Comparison of ENCODE assay signal across 12 cellular contexts in genomic region chr19:17327068-17327653, GRCh38. TPM values are rescaled to one million over a fixed set of nuclear protein-coding genes. Genes with fewer than 3 reads are reported as not detected.
DNase-seq lines count a peak whose midpoint lies in the region; ATAC-seq and TF ChIP-seq lines count a peak whose summit lies in the region.
"Had no signal": no experiment of that assay in that cellular context is flagged by ENCODE, and none has a peak within 500 bp of the region (broad histone marks: within the 10 kb centered on the region; RNA-seq: fewer than 3 reads in every experiment).

No MANE protein-coding gene starts in this region.

- H3K27ac Mint-ChIP-seq in activated naive CD4-positive, alpha-beta T cell treated with anti-CD3 and anti-CD28 coated beads for 36 hours, result no peak overlapping the region

- H3K27me3 Mint-ChIP-seq in activated naive CD4-positive, alpha-beta T cell treated with anti-CD3 and anti-CD28 coated beads for 36 hours (ENCODE audit: low read depth), result no peaks in the 10 kb centered on the region

- peaks cover 5% of the 10 kb centered on the region for H3K36me3 Mint-ChIP-seq in activated naive CD4-positive, alpha-beta T cell treated with anti-CD3 and anti-CD28 coated beads for 36 hours (ENCODE audit: low read depth)

- no peak for TF ChIP-seq EP300 in suprapubic skin (IDR thresholded peaks at IDR 0.05)

- no peaks in the 10 kb centered on the region for H3K9me3 ChIP-seq in RWPE2 (ENCODE audit: severe bottlenecking)
- H3K9me3 ChIP-seq in iPS-15b (ENCODE audit: control insufficient read depth, insufficient read depth, low read length), result no peaks in the 10 kb centered on the region
- no peaks in the 10 kb centered on the region for H3K9me3 ChIP-seq in suprapubic skin
- H3K9me3 ChIP-seq: lower lobe of right lung had no signal

- H3K36me3 ChIP-seq in RWPE2 (ENCODE audit: low read depth) (peaks cover 3% of the 10 kb centered on the region; the same call in 1 of the 2 replicates), iPS-15b (ENCODE audit: control insufficient read depth, insufficient read depth, low read length) (peaks cover 9% of the 10 kb centered on the region), suprapubic skin (peaks cover 4% of the 10 kb centered on the region)

- no peaks in the 10 kb centered on the region for H3K27me3 ChIP-seq in RWPE2 (ENCODE audit: insufficient read depth, poor library complexity, severe bottlenecking)
- peaks cover 12% of the 10 kb centered on the region for H3K27me3 ChIP-seq in iPS-15b (ENCODE audit: control insufficient read depth, insufficient read depth, low read length)
- peaks cover 13% of the 10 kb centered on the region for H3K27me3 ChIP-seq in suprapubic skin

- H3K4me3 ChIP-seq in RWPE2 (ENCODE audit: severe bottlenecking), result no peak overlapping the region
- H3K4me3 ChIP-seq in iPS-15b (ENCODE audit: low read depth, low read length), result peak overlapping the region; percentile 65
- H3K4me3 ChIP-seq in suprapubic skin, result peak overlapping the region; percentile 55

- CTCF ChIA-PET in activated naive CD4-positive, alpha-beta T cell treated with anti-CD3 and anti-CD28 coated beads for 36 hours (lab: Charles Lee), result no interaction called here

- TF ChIP-seq CTCF in RWPE2 (IDR thresholded peaks at IDR 0.05; ENCODE audit: poor library complexity, severe bottlenecking) (no peak), suprapubic skin (IDR thresholded peaks at IDR 0.05) (no peak)

- no peaks in the 10 kb centered on the region for H3K9me3 Mint-ChIP-seq in activated naive CD4-positive, alpha-beta T cell treated with anti-CD3 and anti-CD28 coated beads for 36 hours

- intact Hi-C loops in activated naive CD4-positive, alpha-beta T cell treated with anti-CD3 and anti-CD28 coated beads for 36 hours (cut with micrococcal nuclease), result no loop called here

- peaks cover 13% of the 10 kb centered on the region for H3K4me1 Mint-ChIP-seq in activated naive CD4-positive, alpha-beta T cell treated with anti-CD3 and anti-CD28 coated beads for 36 hours (ENCODE audit: low read depth)

- no peak for DNase-seq in activated naive CD4-positive, alpha-beta T cell treated with anti-CD3 and anti-CD28 coated beads for 36 hours
- no peak for DNase-seq in activated naive CD4-positive, alpha-beta T cell treated with Interleukin-2 at 50 U/mL for 16 hours
- DNase-seq in RWPE2 (ENCODE audit: low spot score) (no peak), suprapubic skin (ENCODE audit: low spot score in 2 of 2) (no peak), erythroblast (lab: John Stamatoyannopoulos, UW) (no peak), NCI-H526 (lab: John Stamatoyannopoulos, UW) (no peak)
- DNase-seq in central memory CD4-positive, alpha-beta T cell, result no peak
- DNase-seq: DND-41, NCI-H1092, NCI-H446 had no signal

- peak overlapping the region; percentile 21 for H3K4me3 Mint-ChIP-seq in activated naive CD4-positive, alpha-beta T cell treated with anti-CD3 and anti-CD28 coated beads for 36 hours

- 72% methylated on average over 13 of the region's 27 CpGs for WGBS in suprapubic skin

- no peak for ATAC-seq in RWPE2 (ENCODE audit: low read depth)

- H3K9ac ChIP-seq in iPS-15b (ENCODE audit: low read depth, low read length), result peak overlapping the region; percentile 56

- H3K27ac ChIP-seq in RWPE2 (ENCODE audit: poor library complexity, severe bottlenecking) (peak overlapping the region; percentile 52), suprapubic skin (no peak overlapping the region)

- no peak for TF ChIP-seq POLR2A in suprapubic skin (IDR thresholded peaks at IDR 0.05)
- no peak for TF ChIP-seq POLR2A in erythroblast (IDR thresholded peaks at IDR 0.05; ENCODE audit: low read length)

- H3K4me1 ChIP-seq in RWPE2 (ENCODE audit: insufficient read depth, poor library complexity, severe bottlenecking), result peaks cover 13% of the 10 kb centered on the region
- no peaks in the 10 kb centered on the region for H3K4me1 ChIP-seq in iPS-15b (ENCODE audit: control insufficient read depth, insufficient read depth, low read length)
- H3K4me1 ChIP-seq in suprapubic skin, result peaks cover 48% of the 10 kb centered on the region

RNA-seq across cellular contexts. Expression of gene ANO8, which starts 7.5 kb away (rescaled TPM):
- 1 to 10 TPM; 3.4 to 3.8 TPM for total RNA-seq in activated naive CD4-positive, alpha-beta T cell treated with anti-CD3 and anti-CD28 coated beads for 36 hours
- total RNA-seq in suprapubic skin, result 10 to 100 TPM; 29.9 to 47.1 (median 37.1) TPM

RNA-seq across cellular contexts. Expression of gene GTPBP3, which starts 10.2 kb away (rescaled TPM):
- total RNA-seq in activated naive CD4-positive, alpha-beta T cell treated with anti-CD3 and anti-CD28 coated beads for 36 hours, result 10 to 100 TPM; 36.8 to 45.7 TPM
- total RNA-seq in suprapubic skin, result 10 to 100 TPM; 18.7 to 29.0 (median 25.2) TPM

RNA-seq across cellular contexts. Expression of gene DDA1, which starts 17.8 kb away (rescaled TPM):
- 10 to 100 TPM; 26.2 to 28.6 TPM for total RNA-seq in activated naive CD4-positive, alpha-beta T cell treated with anti-CD3 and anti-CD28 coated beads for 36 hours
- 10 to 100 TPM; 17.9 to 35.2 (median 22.8) TPM for total RNA-seq in suprapubic skin

RNA-seq across cellular contexts. Expression of gene MRPL34, which starts 21.5 kb away (rescaled TPM):
- total RNA-seq in activated naive CD4-positive, alpha-beta T cell treated with anti-CD3 and anti-CD28 coated beads for 36 hours, result 10 to 100 TPM; 84.2 to 92.2 TPM
- total RNA-seq in suprapubic skin, result 10 to 100 TPM; 42.7 to 89.5 (median 73.1) TPM

RNA-seq across cellular contexts. Expression of gene ABHD8, which starts 23.9 kb away (rescaled TPM):
- 1 to 10 TPM; 4.1 to 4.4 TPM for total RNA-seq in activated naive CD4-positive, alpha-beta T cell treated with anti-CD3 and anti-CD28 coated beads for 36 hours
- 10 to 100 TPM in 3 of 4 donors, 1 to 10 TPM in 1; 9.7 to 15.7 (median 13.6) TPM for total RNA-seq in suprapubic skin

Comparison
In these comparisons a context has a peak if more than half of its experiments do, and no peak if none do; other contexts are left out.
1. RNA of gene ANO8, which starts 7.5 kb away (total RNA-seq): 29.9 to 47.1 TPM in suprapubic skin; 3.4 to 3.8 TPM in activated naive CD4-positive, alpha-beta T cell treated with anti-CD3 and anti-CD28 coated beads for 36 hours; every median in the first group is over 4 times any median in the second.